21 cellular contexts compared by ENCODE assay signal in the genomic region with DNA sequence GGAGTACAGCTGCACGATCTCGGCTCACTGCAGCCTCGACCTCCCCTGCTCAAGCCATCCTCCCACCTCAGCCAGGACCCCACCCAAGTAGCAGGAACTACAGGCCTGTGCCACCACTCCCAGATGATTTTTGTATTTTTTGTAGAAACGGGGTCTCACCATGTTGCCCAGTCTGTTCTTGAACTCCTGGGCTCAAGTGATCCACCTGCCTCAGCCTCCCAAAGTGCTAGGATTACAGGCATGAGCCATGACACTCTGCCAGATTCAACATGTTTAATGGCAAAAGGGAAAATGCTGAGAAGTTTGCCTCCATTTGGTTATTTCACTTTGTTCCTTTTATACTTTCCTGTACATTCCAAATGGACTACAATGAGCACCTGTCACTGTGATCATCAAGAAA.
"Had no signal": no experiment of that assay in that cellular context is flagged by ENCODE, and none has a peak within 500 bp of the region (broad histone marks: within the 10 kb centered on the region; RNA-seq: fewer than 3 reads in every experiment).

No MANE protein-coding gene starts in this region.

- ATAC-seq: effector memory CD8-positive, alpha-beta T cell; left lobe of liver; natural killer cell; stimulated activated effector memory CD8-positive, alpha-beta T cell treated with anti-CD3 and anti-CD28 coated beads, Interleukin-12 subunit alpha, Interleukin-12 subunit beta, amount 100 ng/mL, for 72 hours had no signal

- H3K27ac ChIP-seq: prostate gland, right atrium auricular region, sigmoid colon, stomach, thyroid gland, vagina had no signal

- H3K36me3 ChIP-seq: prostate gland, right atrium auricular region, sigmoid colon, stomach, thyroid gland, vagina had no signal

- H3K4me1 Mint-ChIP-seq: natural killer cell had no signal

- H3K4me3 ChIP-seq: lung, prostate gland, right atrium auricular region, sigmoid colon, stomach, thyroid gland, vagina had no signal

- H3K36me3 Mint-ChIP-seq: memory B cell; natural killer cell; stimulated activated effector memory CD8-positive, alpha-beta T cell treated with anti-CD3 and anti-CD28 coated beads, Interleukin-12 subunit alpha, Interleukin-12 subunit beta, amount 100 ng/mL, for 72 hours had no signal

- H3K9me3 ChIP-seq: prostate gland, right atrium auricular region, sigmoid colon, stomach, thyroid gland, vagina had no signal

- H3K9me3 Mint-ChIP-seq: effector memory CD8-positive, alpha-beta T cell; memory B cell; natural killer cell; stimulated activated effector memory CD8-positive, alpha-beta T cell treated with anti-CD3 and anti-CD28 coated beads, Interleukin-12 subunit alpha, Interleukin-12 subunit beta, amount 100 ng/mL, for 72 hours had no signal

- H3K4me3 Mint-ChIP-seq: effector memory CD8-positive, alpha-beta T cell; memory B cell; natural killer cell; stimulated activated effector memory CD8-positive, alpha-beta T cell treated with anti-CD3 and anti-CD28 coated beads, Interleukin-12 subunit alpha, Interleukin-12 subunit beta, amount 100 ng/mL, for 72 hours had no signal

- FAIRE-seq: endometrium, frontal cortex, keratinocyte had no signal

- DNase-seq: cortex of kidney; effector memory CD8-positive, alpha-beta T cell; hypothalamus; natural killer cell; sigmoid colon; stimulated activated CD4-positive, alpha-beta T cell treated with anti-CD3 and anti-CD28 coated beads, Interleukin-2, amount 100 ng/mL, for 24 hours; stimulated activated CD4-positive, alpha-beta T cell treated with anti-CD3 and anti-CD28 coated beads, Interleukin-4, amount 100 ng/mL, for 24 hours; stimulated activated naive CD4-positive, alpha-beta T cell treated with Interleukin-2 at 50 U/mL for 16 hours; stomach; thyroid gland; trophoblast cell had no signal

- H3K4me1 ChIP-seq: prostate gland, right atrium auricular region, sigmoid colon, stomach, thyroid gland, vagina had no signal

- H3K27me3 ChIP-seq: right atrium auricular region, thyroid gland, vagina had no signal

- H3K27ac Mint-ChIP-seq: effector memory CD8-positive, alpha-beta T cell; memory B cell; natural killer cell; stimulated activated effector memory CD8-positive, alpha-beta T cell treated with anti-CD3 and anti-CD28 coated beads, Interleukin-12 subunit alpha, Interleukin-12 subunit beta, amount 100 ng/mL, for 72 hours had no signal
